9 cellular contexts compared by ENCODE assay signal in the genomic region with DNA sequence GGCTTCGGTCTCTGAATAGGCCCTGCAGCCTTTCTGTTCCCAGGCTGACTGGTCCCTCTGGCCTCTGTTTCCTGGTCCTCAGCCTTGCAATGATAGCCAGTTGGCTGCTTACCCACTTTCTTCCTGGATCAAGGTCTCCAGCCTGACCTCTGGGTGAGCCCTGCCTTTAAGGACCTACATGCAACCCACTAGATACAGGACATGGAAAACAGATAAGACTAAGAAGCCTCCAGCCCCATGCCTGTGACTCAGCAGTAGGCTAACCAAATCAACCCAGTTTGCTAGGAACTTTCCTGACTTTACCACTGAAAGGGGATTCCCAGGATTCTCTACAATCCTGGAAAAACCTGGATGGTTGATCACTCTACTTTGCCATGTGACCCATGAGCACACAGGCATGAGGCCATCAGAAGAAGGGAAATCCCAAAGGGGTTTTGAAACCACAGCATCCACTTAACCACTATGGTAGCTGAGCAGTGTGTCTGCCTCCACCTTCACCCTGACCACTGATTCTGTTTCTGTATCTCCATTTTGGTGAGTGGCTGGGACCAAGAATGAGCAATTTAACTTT.
DNase-seq lines count a peak whose midpoint lies in the region; ATAC-seq and TF ChIP-seq lines count a peak whose summit lies in the region.
"Had no signal": no experiment of that assay in that cellular context is flagged by ENCODE, and none has a peak within 500 bp of the region (broad histone marks: within the 10 kb centered on the region; RNA-seq: fewer than 3 reads in every experiment).

No MANE protein-coding gene starts in this region.

- H3K4me3 Mint-ChIP-seq in effector memory CD8-positive, alpha-beta T cell = no peak overlapping the region

- no peaks in the 10 kb centered on the region for H3K27me3 Mint-ChIP-seq in effector memory CD8-positive, alpha-beta T cell

- DNase-seq in HUDEP-2 (lab: John Stamatoyannopoulos, UW; ENCODE audit: unreplicated experiment in 76 of 76) = peak in 58 of 76 experiments; percentile 2 to 73 (median 34)
- peak; percentile 99 for DNase-seq in epithelial cell of proximal tubule (ENCODE audit: low read depth)
- DNase-seq in pulmonary artery endothelial cell (ENCODE audit: low read depth, low spot score) = peak; percentile 53
- DNase-seq in effector memory CD8-positive, alpha-beta T cell = no peak
- no peak for DNase-seq in NCI-H187 treated with DMSO at 0.1 percent for 48 hours (lab: John Stamatoyannopoulos, UW)
- DNase-seq in SIG-M5 treated with dmso at 0.1 percent for 504 hours (lab: John Stamatoyannopoulos, UW; ENCODE audit: unreplicated experiment) = no peak
- DNase-seq: NCI-H526 treated with DMSO at 0.1 percent for 48 hours had no signal

- H3K27ac Mint-ChIP-seq in effector memory CD8-positive, alpha-beta T cell = no peak overlapping the region

- no peak for TF ChIP-seq CTCF in epithelial cell of proximal tubule (conservative IDR thresholded peaks at IDR 0.05; ENCODE audit: low read depth, low read length)

- H3K4me3 ChIP-seq in epithelial cell of proximal tubule (ENCODE audit: low read depth, low read length) = no peak overlapping the region

- H3K4me1 Mint-ChIP-seq in effector memory CD8-positive, alpha-beta T cell (ENCODE audit: low read depth in 2 of 2) = no peaks in the 10 kb centered on the region

- H3K9me3 Mint-ChIP-seq in effector memory CD8-positive, alpha-beta T cell = no peaks in the 10 kb centered on the region

- peaks cover 4% of the 10 kb centered on the region for H3K36me3 Mint-ChIP-seq in effector memory CD8-positive, alpha-beta T cell (ENCODE audit: insufficient read depth)

- peak; percentile 58 for ATAC-seq in GM18858 (IDR thresholded peaks at IDR 0.05; ENCODE audit: unreplicated experiment)
- no peak for ATAC-seq in effector memory CD8-positive, alpha-beta T cell (replicated peaks)
- no peak for ATAC-seq in GM19328 (IDR thresholded peaks at IDR 0.05; ENCODE audit: unreplicated experiment)

Comparison
In these comparisons a context has a peak if more than half of its experiments do, and no peak if none do; other contexts are left out.
1. DNase-seq: peak in HUDEP-2 (58 of 76), epithelial cell of proximal tubule (single experiment) and pulmonary artery endothelial cell (single experiment); none in effector memory CD8-positive, alpha-beta T cell (0 of 3), NCI-H187 treated with DMSO at 0.1 percent for 48 hours (single experiment) and SIG-M5 treated with dmso at 0.1 percent for 504 hours (single experiment).